1 cellular context compared by ENCODE assay signal in the genomic region with DNA sequence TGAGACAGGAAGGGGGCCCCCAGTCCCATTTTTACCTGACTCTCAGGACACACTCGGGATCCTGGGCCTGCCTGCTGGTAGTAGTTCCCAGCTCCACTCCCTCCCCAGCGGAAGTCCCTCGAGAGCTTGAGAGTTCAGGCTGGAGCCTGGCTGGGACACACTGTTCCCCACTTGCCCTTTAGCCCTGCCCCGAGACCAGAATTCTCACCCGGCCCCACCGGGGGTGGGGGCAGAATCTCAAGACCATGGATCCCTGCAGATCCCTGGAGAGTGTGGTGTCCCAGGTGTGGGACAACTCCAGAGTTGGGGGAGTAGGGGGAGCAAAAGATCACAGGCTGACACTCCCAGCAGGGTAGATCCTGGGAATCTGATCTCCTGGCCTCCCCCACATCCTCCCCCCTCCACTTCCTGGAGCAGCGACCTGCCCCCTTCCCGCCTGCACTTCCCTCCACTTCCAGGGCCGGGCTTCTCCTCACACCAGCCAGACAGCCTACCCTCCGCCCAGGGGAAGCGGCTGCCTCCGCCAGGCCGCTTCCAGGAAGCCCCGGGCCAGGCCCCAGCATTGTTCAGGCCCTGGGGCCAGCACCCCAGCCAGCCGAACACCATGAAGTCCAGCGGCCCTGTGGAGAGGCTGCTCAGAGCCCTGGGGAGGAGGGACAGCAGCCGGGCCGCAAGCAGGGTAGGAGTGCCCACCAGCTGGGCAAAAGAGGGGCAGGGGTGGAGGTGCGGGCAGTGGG.
TF ChIP-seq lines count a peak whose summit lies in the region.

TNS2 (plus strand) TSS at position 484 of the 737 bp plus-strand sequence; CDS start at position 605, 121 bp downstream.

TF ChIP-seq in SK-N-SH treated with all-trans-retinoic acid at 6 μM for 48 hours, 23 proteins besides CTCF, POLR2A, EP300 and RAD21 (continued from another document):
- TF ChIP-seq, protein P1, sequence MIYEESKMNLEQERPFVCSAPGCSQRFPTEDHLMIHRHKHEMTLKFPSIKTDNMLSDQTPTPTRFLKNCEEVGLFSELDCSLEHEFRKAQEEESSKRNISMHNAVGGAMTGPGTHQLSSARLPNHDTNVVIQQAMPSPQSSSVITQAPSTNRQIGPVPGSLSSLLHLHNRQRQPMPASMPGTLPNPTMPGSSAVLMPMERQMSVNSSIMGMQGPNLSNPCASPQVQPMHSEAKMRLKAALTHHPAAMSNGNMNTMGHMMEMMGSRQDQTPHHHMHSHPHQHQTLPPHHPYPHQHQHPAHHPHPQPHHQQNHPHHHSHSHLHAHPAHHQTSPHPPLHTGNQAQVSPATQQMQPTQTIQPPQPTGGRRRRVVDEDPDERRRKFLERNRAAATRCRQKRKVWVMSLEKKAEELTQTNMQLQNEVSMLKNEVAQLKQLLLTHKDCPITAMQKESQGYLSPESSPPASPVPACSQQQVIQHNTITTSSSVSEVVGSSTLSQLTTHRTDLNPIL (CRISPR knock-in tag; IDR thresholded peaks at IDR 0.05; ENCODE audit: low read depth): no peak
- no peak for TF ChIP-seq ZNF70 (CRISPR knock-in tag; IDR thresholded peaks at IDR 0.05)
- no peak for TF ChIP-seq ESRRG (CRISPR knock-in tag; IDR thresholded peaks at IDR 0.05)
- no peak for TF ChIP-seq GLIS3 (CRISPR knock-in tag; IDR thresholded peaks at IDR 0.05)
- no peak for TF ChIP-seq TOX (CRISPR knock-in tag; IDR thresholded peaks at IDR 0.05; ENCODE audit: borderline replicate concordance)
- TF ChIP-seq TCF4 (CRISPR knock-in tag; IDR thresholded peaks at IDR 0.05; ENCODE audit: borderline replicate concordance): no peak
- no peak for TF ChIP-seq ZFP3 (CRISPR knock-in tag; IDR thresholded peaks at IDR 0.05)
